ENCODE assay signal across 22 cellular contexts in genomic region chr2:14321357-14321756, GRCh38.
"Had no signal": no experiment of that assay in that cellular context is flagged by ENCODE, and none has a peak within 500 bp of the region (broad histone marks: within the 10 kb centered on the region; RNA-seq: fewer than 3 reads in every experiment).

No MANE protein-coding gene starts in this region.

- H3K9ac ChIP-seq: SK-N-SH had no signal

- H3K9me3 ChIP-seq: SK-N-SH had no signal

- H3K27ac ChIP-seq: RWPE1 had no signal

- DNase-seq: KBM-7, NCI-H1092, NCI-H1105 treated with DMSO at 0.1 percent for 48 hours, NCI-H1417 treated with DMSO at 0.1 percent for 48 hours, NCI-H146, NCI-H1694 treated with DMSO at 0.1 percent for 48 hours, NCI-H1930, NCI-H2081, NCI-H2171, NCI-H226, NCI-H446, NCI-H510A, NCI-H524 treated with DMSO at 0.1 percent for 48 hours, NCI-H69, NCI-H774, PC-3, SHP77, SK-N-SH, SW 1271, T-helper 1 cell had no signal

- ATAC-seq: Panc1, PC-3 had no signal

- H3K4me2 ChIP-seq: SK-N-SH had no signal
